Comparison of ENCODE assay signal across 8 cellular contexts in genomic region chr18:45664824-45665763, GRCh38. TPM values are rescaled to one million over a fixed set of nuclear protein-coding genes. Genes with fewer than 3 reads are reported as not detected.
DNase-seq lines count a peak whose midpoint lies in the region; ATAC-seq and TF ChIP-seq lines count a peak whose summit lies in the region.

No MANE protein-coding gene starts in this region.

- peaks cover 3 to 7% of the 10 kb centered on the region in 2 experiments; a peak in 3 of 4 replicates for H3K4me1 ChIP-seq in SK-N-SH (ENCODE audit: control insufficient read depth in 1 of 2, insufficient read depth in 2 of 2, low read depth in 1 of 2, low read length in 1 of 2)

- H2AFZ ChIP-seq in SK-N-SH (ENCODE audit: low read depth): peak overlapping the region; percentile 43; the same call in 1 of the 2 replicates

- H3K27me3 ChIP-seq in SK-N-SH (ENCODE audit: insufficient read depth): no peaks in the 10 kb centered on the region

- TF ChIP-seq RAD21 in SK-N-SH (IDR thresholded peaks at IDR 0.05; ENCODE audit: low read length): peak; percentile 94

- H3K9me3 Mint-ChIP-seq in activated naive CD4-positive, alpha-beta T cell treated with anti-CD3 and anti-CD28 coated beads, Interleukin-2, amount 50 U/mL, for 72 hours: no peaks in the 10 kb centered on the region
- no peaks in the 10 kb centered on the region for H3K9me3 Mint-ChIP-seq in progenitor cell of endocrine pancreas (ENCODE audit: low read depth)

- TF ChIP-seq EP300 in SK-N-SH (IDR thresholded peaks at IDR 0.05; ENCODE audit: borderline replicate concordance in 1 of 2, low read depth in 1 of 2, low read length in 1 of 2): no peak

- H4K20me1 ChIP-seq in SK-N-SH (ENCODE audit: insufficient read depth): no peaks in the 10 kb centered on the region

- peaks cover 4% of the 10 kb centered on the region for H3F3A ChIP-seq in SK-N-SH (replicated peaks; ENCODE audit: insufficient read depth)

- no peaks in the 10 kb centered on the region for H3K36me3 ChIP-seq in SK-N-SH (replicated peaks in 1 of 2; ENCODE audit: control insufficient read depth in 1 of 2, insufficient read depth in 2 of 2, low read length in 1 of 2)

- H3K4me3 ChIP-seq in SK-N-SH (ENCODE audit: low read depth in 2 of 2, low read length in 1 of 2): peak overlapping the region in 1 of 2 experiments; percentile 9; a peak in 1 of 4 replicates

- H3K9me2 ChIP-seq in SK-N-SH: no peaks in the 10 kb centered on the region

- H3K27me3 Mint-ChIP-seq in progenitor cell of endocrine pancreas: peaks cover 7% of the 10 kb centered on the region

- POLR2A ChIA-PET in SK-N-SH (lab: Yijun Ruan, JAX): interaction anchor here (0.7 kb wide), 1 partner anchor 409 kb away, joined by 3 read pairs; no protein-coding TSS in a partner anchor

- H3K4me2 ChIP-seq in SK-N-SH: no peak overlapping the region

- no peaks in the 10 kb centered on the region for H3K9me3 ChIP-seq in SK-N-SH

- ATAC-seq in activated naive CD4-positive, alpha-beta T cell treated with anti-CD3 and anti-CD28 coated beads, Interleukin-2, amount 50 U/mL, for 72 hours: peak; percentile 49 to 75

- peak overlapping the region in 1 of 2 donors; percentile 53 for H3K27ac Mint-ChIP-seq in activated naive CD4-positive, alpha-beta T cell treated with anti-CD3 and anti-CD28 coated beads, Interleukin-2, amount 50 U/mL, for 72 hours
- no peak overlapping the region for H3K27ac Mint-ChIP-seq in progenitor cell of endocrine pancreas

- no peak overlapping the region for H3K27ac ChIP-seq in SK-N-SH (ENCODE audit: low read depth in 2 of 2, low read length in 1 of 2)

- DNase-seq in COLO829 (ENCODE audit: low spot score): peak; percentile 67
- peak; percentile 74 for DNase-seq in GM20000 (ENCODE audit: low spot score)
- peak; percentile 71 for DNase-seq in SK-N-SH
- DNase-seq in activated naive CD4-positive, alpha-beta T cell treated with anti-CD3 and anti-CD28 coated beads, Interleukin-2, amount 50 U/mL, for 72 hours (ENCODE audit: low spot score in 2 of 2): peak in 1 of 2 donors; percentile 64
- peak; percentile 62 for DNase-seq in glomerular visceral epithelial cell (ENCODE audit: extremely low spot score)
- DNase-seq in progenitor cell of endocrine pancreas (ENCODE audit: low spot score, unreplicated experiment): peak; percentile 42
- DNase-seq in NCI-H187 treated with DMSO at 0.1 percent for 48 hours (lab: John Stamatoyannopoulos, UW): no peak

- CTCF ChIA-PET in SK-N-SH (lab: Yijun Ruan, JAX): interaction anchor here (0.5 to 4.9 kb wide), 44 partner anchors 8 to 723 kb away, joined by 3 to 46 read pairs (median 4); partner anchors contain the start of gene SLC14A1

- no peaks in the 10 kb centered on the region for H3K79me2 ChIP-seq in SK-N-SH (ENCODE audit: insufficient read depth)

- H3K4me1 Mint-ChIP-seq in progenitor cell of endocrine pancreas (ENCODE audit: low read depth): peaks cover 4% of the 10 kb centered on the region

- WGBS in SK-N-SH (ENCODE audit: low lambda C conversion rate): 18% methylated on average over 6 of the region's 6 CpGs

- H3K4me3 Mint-ChIP-seq in progenitor cell of endocrine pancreas (ENCODE audit: low read depth): no peak overlapping the region

- H3K9ac ChIP-seq in SK-N-SH: no peak overlapping the region

- TF ChIP-seq CTCF in GM20000 (IDR thresholded peaks at IDR 0.05; ENCODE audit: extremely low read depth, missing control alignments) (peak; percentile 63), LNCAP (IDR thresholded peaks at IDR 0.05) (peak; percentile 96), SK-N-SH (IDR thresholded peaks at IDR 0.05) (peak; percentile 96), progenitor cell of endocrine pancreas (IDR thresholded peaks at IDR 0.05; ENCODE audit: unreplicated experiment) (peak; percentile 90)

- H3K36me3 Mint-ChIP-seq in activated naive CD4-positive, alpha-beta T cell treated with anti-CD3 and anti-CD28 coated beads, Interleukin-2, amount 50 U/mL, for 72 hours: no peaks in the 10 kb centered on the region
- H3K36me3 Mint-ChIP-seq in progenitor cell of endocrine pancreas (ENCODE audit: insufficient read depth): no peaks in the 10 kb centered on the region

TF ChIP-seq in SK-N-SH, 30 proteins besides CTCF, POLR2A, EP300 and RAD21:
- TF ChIP-seq SMC3 (IDR thresholded peaks at IDR 0.05; ENCODE audit: low read depth, low read length) (peak; percentile 89), EZH2phosphoT487 (IDR thresholded peaks at IDR 0.05; ENCODE audit: borderline replicate concordance, low read depth) (no peak)

RNA-seq across cellular contexts. Expression of gene SLC14A2, which starts 49.8 kb away (rescaled TPM):
- 0.03 TPM in 2 replicates for polyA plus RNA-seq in SK-N-SH (2012; rRNA removed)
- polyA plus RNA-seq in SK-N-SH (2012; cell fraction: cytosol; rRNA removed): 0.04 and 0.05 TPM in 2 replicates
- polyA plus RNA-seq in SK-N-SH (2012; cell fraction: nucleus; rRNA removed): 0.06 and 0.07 TPM in 2 replicates
- not detected for total RNA-seq in activated naive CD4-positive, alpha-beta T cell treated with anti-CD3 and anti-CD28 coated beads, Interleukin-2, amount 50 U/mL, for 72 hours
- 1.00 and 1.2 TPM in 2 replicates for total RNA-seq in progenitor cell of endocrine pancreas

RNA-seq across cellular contexts. Expression of gene SLC14A1, which starts 58.9 kb away (rescaled TPM):
- 2.4 and 4.5 TPM in 2 replicates for polyA plus RNA-seq in SK-N-SH (2012; rRNA removed)
- polyA plus RNA-seq in SK-N-SH (2012; cell fraction: cytosol; rRNA removed): 1.7 and 2.0 TPM in 2 replicates
- 5.2 and 9.4 TPM in 2 replicates for polyA plus RNA-seq in SK-N-SH (2012; cell fraction: nucleus; rRNA removed)
- total RNA-seq in activated naive CD4-positive, alpha-beta T cell treated with anti-CD3 and anti-CD28 coated beads, Interleukin-2, amount 50 U/mL, for 72 hours: under 1 TPM; 0.14 to 0.54 TPM
- total RNA-seq in progenitor cell of endocrine pancreas: 0.31 and 0.50 TPM in 2 replicates
